Comparison of ENCODE assay signal across 10 cellular contexts in the genomic region with DNA sequence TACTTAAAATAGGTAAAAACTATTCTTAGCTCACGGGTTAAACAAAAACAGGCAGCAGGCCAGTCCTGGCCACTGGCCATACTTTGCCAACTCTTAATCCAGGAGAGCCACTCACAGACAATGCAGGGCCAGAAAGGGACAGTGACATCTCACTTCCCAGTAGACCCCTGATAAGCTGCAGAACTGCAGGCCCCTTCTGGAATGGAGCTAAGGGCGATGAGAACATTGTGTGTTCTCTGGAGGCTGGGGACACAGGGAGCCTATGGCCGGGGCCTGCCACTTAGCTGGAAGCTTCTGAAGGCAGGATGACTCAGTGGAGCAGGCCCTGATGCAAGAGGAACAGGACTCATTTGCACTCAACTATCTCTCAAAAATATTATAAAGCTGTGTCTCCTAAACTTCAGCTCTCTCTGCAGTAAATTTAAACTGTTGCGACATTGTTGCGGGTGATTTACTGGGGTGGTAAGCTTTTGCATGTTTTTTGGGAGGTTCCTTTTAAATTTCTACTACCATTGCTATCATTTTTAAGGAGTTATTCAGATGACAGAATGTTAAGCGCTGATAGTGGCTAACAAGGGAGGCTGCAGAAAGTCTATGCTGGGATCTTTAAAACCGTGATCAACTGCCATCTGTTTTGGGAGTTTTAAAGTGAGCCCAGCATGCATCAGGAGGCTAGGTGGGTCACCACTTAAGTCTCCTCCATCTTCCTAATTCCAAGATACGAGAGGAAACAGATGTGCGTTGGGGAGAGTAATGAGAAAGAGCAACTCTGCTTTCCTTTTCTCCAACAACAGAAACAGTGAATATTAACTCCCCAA. TPM values are rescaled to one million over a fixed set of nuclear protein-coding genes. Genes with fewer than 3 reads are reported as not detected.
A peak's percentile ranks its signal among the peaks of the same experiment; 100 is the strongest.
DNase-seq lines count a peak whose midpoint lies in the region; ATAC-seq, FAIRE-seq and TF ChIP-seq lines count a peak whose summit lies in the region.
"Had no signal": no experiment of that assay in that cellular context is flagged by ENCODE, and none has a peak within 500 bp of the region (broad histone marks: within the 10 kb centered on the region; RNA-seq: fewer than 3 reads in every experiment).

No MANE protein-coding gene starts in this region.

- peaks cover 32% of the 10 kb centered on the region for H3K4me1 ChIP-seq in IMR-90 (ENCODE audit: control insufficient read depth, insufficient read depth, low read length)
- peaks cover 2% of the 10 kb centered on the region for H3K4me1 ChIP-seq in HepG2 (ENCODE audit: insufficient read depth, low read length)
- peaks cover 14 to 37% of the 10 kb centered on the region in 2 donors for H3K4me1 ChIP-seq in thoracic aorta (ENCODE audit: control insufficient read depth in 1 of 2, low read depth in 2 of 2)

- H3K36me3 ChIP-seq in IMR-90 (ENCODE audit: control insufficient read depth, insufficient read depth, low read length), result no peaks in the 10 kb centered on the region
- H3K36me3 ChIP-seq in bronchial epithelial cell (ENCODE audit: control insufficient read depth, insufficient read depth, low read length), result no peaks in the 10 kb centered on the region
- no peaks in the 10 kb centered on the region for H3K36me3 ChIP-seq in HepG2 (replicated peaks in 1 of 2; ENCODE audit: control insufficient read depth in 1 of 2, insufficient read depth in 2 of 2, low read length in 2 of 2)
- H3K36me3 ChIP-seq in thoracic aorta, result no peaks in the 10 kb centered on the region

- H3K27me3 ChIP-seq in IMR-90 (ENCODE audit: control insufficient read depth, insufficient read depth, low read length), result no peaks in the 10 kb centered on the region
- H3K27me3 ChIP-seq in bronchial epithelial cell (ENCODE audit: control insufficient read depth, insufficient read depth, low read length), result no peaks in the 10 kb centered on the region
- H3K27me3 ChIP-seq in HepG2 (ENCODE audit: control insufficient read depth in 1 of 2, insufficient read depth in 2 of 2, low read length in 2 of 2), result peaks cover 0 to 16% of the 10 kb centered on the region in 2 experiments; a peak in 1 of 5 replicates
- H3K27me3 ChIP-seq in thoracic aorta (replicated peaks; ENCODE audit: insufficient read depth), result no peaks in the 10 kb centered on the region

- peak overlapping the region; percentile 96 for H2BK20ac ChIP-seq in IMR-90 (ENCODE audit: low read depth, low read length)

- WGBS in IMR-90 (ENCODE audit: extremely low coverage in 2 of 2, insufficient read length in 1 of 2), 2 experiments, result no CpG with 5 or more reads among the region's 9 CpGs
- 45% methylated on average over 7 of the region's 9 CpGs for WGBS in HepG2 (ENCODE audit: low lambda C conversion rate)

- TF ChIP-seq RAD21 in IMR-90 (IDR thresholded peaks at IDR 0.05; ENCODE audit: low read length) (no peak), HepG2 (CRISPR knock-in tag; IDR thresholded peaks at IDR 0.05) (no peak)

- peak overlapping the region; percentile 85 for H3K14ac ChIP-seq in IMR-90 (replicated peaks; ENCODE audit: low read depth, low read length)

- H3K9ac ChIP-seq in IMR-90 (ENCODE audit: low read depth, low read length), result peak overlapping the region; percentile 76
- no peak overlapping the region for H3K9ac ChIP-seq in HepG2 (ENCODE audit: insufficient read depth, low read depth, low read length)

- H4K91ac ChIP-seq in IMR-90 (ENCODE audit: insufficient read depth, low read depth, low read length), result peak overlapping the region; percentile 95

- FAIRE-seq in bronchial epithelial cell (lab: Jason Lieb, UNC), result no peak
- no peak for FAIRE-seq in HepG2 (lab: Jason Lieb, UNC)

- H3K18ac ChIP-seq in IMR-90 (ENCODE audit: low read depth, low read length), result peak overlapping the region; percentile 90

- H2BK120ac ChIP-seq in IMR-90 (ENCODE audit: low read depth, low read length), result peak overlapping the region; percentile 97

- no peak overlapping the region for H3K4me3 Mint-ChIP-seq in T-helper 2 cell treated with Interferon-gamma antibody and Interleukin-4, amounts not matched to agents 5 μg/mL and 100 μg/mL, for 36 hours
- H3K4me3 Mint-ChIP-seq: activated T-cell treated with anti-CD3 and anti-CD28 coated beads, Interleukin-2, amount 50 U/mL, for 4 hours; naive thymus-derived CD4-positive, alpha-beta T cell had no signal

- no peak overlapping the region for H3K27ac Mint-ChIP-seq in T-helper 2 cell treated with Interferon-gamma antibody and Interleukin-4, amounts not matched to agents 5 μg/mL and 100 μg/mL, for 36 hours

- peaks cover 3% of the 10 kb centered on the region; the same call in 1 of the 2 replicates for H4K20me1 ChIP-seq in IMR-90 (ENCODE audit: insufficient read depth, low read length)
- H4K20me1 ChIP-seq in HepG2 (ENCODE audit: insufficient read depth, low read length), result no peaks in the 10 kb centered on the region

- H2AFZ ChIP-seq in IMR-90 (replicated peaks; ENCODE audit: low read length, poor library complexity) (peak overlapping the region; percentile 85), HepG2 (ENCODE audit: low read length) (no peak overlapping the region)

- no peak for TF ChIP-seq CTCF in IMR-90 (conservative IDR thresholded peaks at IDR 0.05; ENCODE audit: low read depth, low read length)
- no peak for TF ChIP-seq CTCF in bronchial epithelial cell (IDR thresholded peaks at IDR 0.05; ENCODE audit: insufficient read depth, low read length, severe bottlenecking)
- TF ChIP-seq CTCF in HepG2 (CRISPR knock-in tag; IDR thresholded peaks at IDR 0.05), result no peak
- no peak for TF ChIP-seq CTCF in thoracic aorta (IDR thresholded peaks at IDR 0.05)

- POLR2A ChIA-PET in IMR-90 (lab: Charles Lee; ENCODE audit: unreplicated experiment), result interaction anchor here (0.6 kb wide), 1 partner anchor 8 kb away, joined by 4 read pairs; no protein-coding TSS in a partner anchor
- POLR2A ChIA-PET in HepG2 (lab: Yijun Ruan, JAX), result no interaction called here

- H3K9me3 ChIP-seq in IMR-90 (ENCODE audit: control insufficient read depth, insufficient read depth, low read length) (no peaks in the 10 kb centered on the region), HepG2 (ENCODE audit: low read length) (no peaks in the 10 kb centered on the region), thoracic aorta (no peaks in the 10 kb centered on the region)

- peaks cover 49% of the 10 kb centered on the region for H3K36me3 Mint-ChIP-seq in T-helper 2 cell treated with Interferon-gamma antibody and Interleukin-4, amounts not matched to agents 5 μg/mL and 100 μg/mL, for 36 hours (ENCODE audit: low read depth)

- peak; percentile 89 for DNase-seq in IMR-90
- peak; percentile 75 for DNase-seq in bronchial epithelial cell (ENCODE audit: low read depth)
- no peak for DNase-seq in HepG2 (ENCODE audit: low spot score)
- peak; percentile 38 for DNase-seq in thoracic aorta (ENCODE audit: low spot score)
- no peak for DNase-seq in T-helper 2 cell treated with Interferon-gamma antibody and Interleukin-4, amounts not matched to agents 5 μg/mL and 100 μg/mL, for 36 hours (ENCODE audit: low spot score)
- DNase-seq in mesenteric fat pad (ENCODE audit: low spot score), result no peak
- DNase-seq in stimulated activated CD8-positive, alpha-beta memory T cell treated with anti-CD3 and anti-CD28 coated beads, Interleukin-4, amount 100 ng/mL, for 48 hours, result no peak
- DNase-seq: activated T-cell treated with anti-CD3 and anti-CD28 coated beads, Interleukin-2, amount 50 U/mL, for 4 hours; naive thymus-derived CD4-positive, alpha-beta T cell had no signal

- H3K27ac ChIP-seq in IMR-90 (ENCODE audit: insufficient read depth, low read length) (peak overlapping the region; percentile 96), HepG2 (ENCODE audit: extremely low read length, insufficient read depth, low read length) (no peak overlapping the region), thoracic aorta (peak overlapping the region; percentile 77 to 87)

- H2BK5ac ChIP-seq in IMR-90 (ENCODE audit: low read depth, low read length, poor library complexity, severe bottlenecking), result peak overlapping the region; percentile 88

- peak overlapping the region; percentile 81 to 93 for H4K8ac ChIP-seq in IMR-90 (ENCODE audit: low read depth in 2 of 2, low read length in 2 of 2)

- H2AK5ac ChIP-seq in IMR-90 (ENCODE audit: low read depth, low read length), result peak overlapping the region; percentile 72; the same call in 1 of the 2 replicates

- no peaks in the 10 kb centered on the region for H3K79me2 ChIP-seq in HepG2 (ENCODE audit: insufficient read depth, low read length)

- no peaks in the 10 kb centered on the region for H3K27me3 Mint-ChIP-seq in T-helper 2 cell treated with Interferon-gamma antibody and Interleukin-4, amounts not matched to agents 5 μg/mL and 100 μg/mL, for 36 hours (ENCODE audit: low read depth)
- H3K27me3 Mint-ChIP-seq: naive thymus-derived CD4-positive, alpha-beta T cell had no signal

- CTCF ChIA-PET in IMR-90 (lab: Yijun Ruan, JAX) (interaction anchor here (0.6 to 1.9 kb wide), 2 partner anchors 17 to 208 kb away, joined by 3 to 9 read pairs; no protein-coding TSS in a partner anchor), HepG2 (lab: Yijun Ruan, JAX; ENCODE audit: low intra/inter-chr PET ratio, low total read pairs) (no interaction called here)

- H2BK15ac ChIP-seq in IMR-90 (ENCODE audit: low read depth, low read length), result peak overlapping the region; percentile 97; the same call in 2 of the 3 replicates

- peak overlapping the region; percentile 63 for H2AK9ac ChIP-seq in IMR-90 (replicated peaks; ENCODE audit: low read depth, low read length, poor library complexity)

- peak overlapping the region; percentile 92 for H3K4me2 ChIP-seq in IMR-90 (ENCODE audit: low read depth, low read length)
- H3K4me2 ChIP-seq in HepG2 (ENCODE audit: low read depth, low read length), result no peak overlapping the region

- peak overlapping the region; percentile 93 for H3K4ac ChIP-seq in IMR-90 (ENCODE audit: low read depth, low read length)

- H3K4me3 ChIP-seq in IMR-90 (ENCODE audit: insufficient read depth, low read depth, low read length) (peak overlapping the region; percentile 10; the same call in 1 of the 2 replicates), bronchial epithelial cell (ENCODE audit: low read depth, low read length) (no peak overlapping the region), HepG2 (replicated peaks in 1 of 3; ENCODE audit: insufficient read depth in 1 of 3, low read depth in 2 of 3, low read length in 3 of 3) (no peak overlapping the region), thoracic aorta (peak overlapping the region; percentile 10)

- BruUV-seq in IMR-90 (replicated peaks; lab: Mats Ljungman, UMichigan), result no TSS peak
- BruUV-seq in HepG2 (replicated peaks; lab: Mats Ljungman, UMichigan), result no TSS peak

- peaks cover 19% of the 10 kb centered on the region for H3K4me1 Mint-ChIP-seq in T-helper 2 cell treated with Interferon-gamma antibody and Interleukin-4, amounts not matched to agents 5 μg/mL and 100 μg/mL, for 36 hours (ENCODE audit: low read depth)

- H3K9me3 Mint-ChIP-seq in T-helper 2 cell treated with Interferon-gamma antibody and Interleukin-4, amounts not matched to agents 5 μg/mL and 100 μg/mL, for 36 hours, result no peaks in the 10 kb centered on the region
- H3K9me3 Mint-ChIP-seq: activated T-cell treated with anti-CD3 and anti-CD28 coated beads, Interleukin-2, amount 50 U/mL, for 4 hours; naive thymus-derived CD4-positive, alpha-beta T cell had no signal

- intact Hi-C loops in IMR-90 (cut with micrococcal nuclease) (loop anchor here (1.0 to 5.0 kb wide), 3 partner anchors 47 to 277 kb away; a partner anchor contains a TSS), HepG2 (cut with micrococcal nuclease; ENCODE audit: unreplicated experiment) (no loop called here)

- peaks cover 0 to 12% of the 10 kb centered on the region in 2 experiments; a peak in 2 of 4 replicates for H3K79me1 ChIP-seq in IMR-90 (ENCODE audit: low read depth in 1 of 2, low read length in 2 of 2)

- peak overlapping the region; percentile 92 for H3K56ac ChIP-seq in IMR-90 (ENCODE audit: extremely low read depth, insufficient read depth, low read length)

- no peak for TF ChIP-seq POLR2A in IMR-90 (IDR thresholded peaks at IDR 0.05; ENCODE audit: low read depth, low read length)
- no peak for TF ChIP-seq POLR2A in HepG2 (IDR thresholded peaks at IDR 0.05; ENCODE audit: insufficient read depth in 1 of 2, low read depth in 2 of 2, low read length in 2 of 2)

- dilution Hi-C loops in IMR-90 (cut with HindIII; ENCODE audit: low sequenced_read_pairs, unreplicated experiment), result no loop called here

- H4K5ac ChIP-seq in IMR-90 (ENCODE audit: low read depth, low read length), result peak overlapping the region; percentile 87

- in situ Hi-C loops in IMR-90 (cut with MboI; ENCODE audit: low sequenced_read_pairs), result no loop called here
- in situ Hi-C loops in HepG2 (cut with HindIII; ENCODE audit: extremely low pct_ligation_motif_present, low pct_unique_long_range_greater_than_20kb), result no loop called here

- peaks cover 24% of the 10 kb centered on the region for H3K9me1 ChIP-seq in IMR-90 (ENCODE audit: insufficient read depth, low read length)

- no peak for TF ChIP-seq EP300 in HepG2 (IDR thresholded peaks at IDR 0.05; ENCODE audit: low read depth in 2 of 2, low read length in 2 of 2)
- no peak for TF ChIP-seq EP300 in HepG2 (CRISPR knock-in tag; IDR thresholded peaks at IDR 0.05; ENCODE audit: borderline replicate concordance)

- peak overlapping the region; percentile 97 for H3K23ac ChIP-seq in IMR-90 (ENCODE audit: low read depth, low read length)

- ATAC-seq in IMR-90 (ENCODE audit: low read depth) (peak; percentile 74), HepG2 (no peak; the same call in 2 of the 3 replicates), thoracic aorta (ENCODE audit: insufficient number of reproducible peaks, low FRiP score, low read depth) (peak; percentile 68), HG02571 (IDR thresholded peaks at IDR 0.05; ENCODE audit: unreplicated experiment) (no peak)
- ATAC-seq: activated T-cell treated with anti-CD3 and anti-CD28 coated beads, Interleukin-2, amount 50 U/mL, for 4 hours; naive thymus-derived CD4-positive, alpha-beta T cell had no signal

RNA-seq across cellular contexts. Expression of a gene that starts 33.2 kb away (rescaled TPM):
- total RNA-seq in IMR-90 (2012; rRNA removed) (16.8 and 35.8 TPM in 2 replicates), bronchial epithelial cell (5.5 and 5.6 TPM in 2 replicates), HepG2 (2016; rRNA removed; fragmentation: Illumina TruSeq; extraction: Trizol) (11.8 and 13.9 TPM in 2 replicates), thoracic aorta (10 to 100 TPM; 13.7 to 19.1 TPM), mesenteric fat pad (31.6 TPM)
- polyA plus RNA-seq in IMR-90 (2012; rRNA removed) (6.5 and 6.9 TPM in 2 replicates), HepG2 (2011; rRNA removed) (2.8 and 3.2 TPM in 2 replicates)
- polyA plus RNA-seq in IMR-90 (2012; cell fraction: cytosol; rRNA removed), result 1.2 and 1.5 TPM in 2 replicates
- polyA plus RNA-seq in IMR-90 (2012; cell fraction: nucleus; rRNA removed; ENCODE audit: low replicate concordance), result 0.91 and 5.9 TPM in 2 replicates
- 19.6 and 22.7 TPM in 2 replicates for total RNA-seq in HepG2 (2016; cell fraction: cytosol; rRNA removed; fragmentation: Illumina TruSeq; extraction: Trizol; ENCODE audit: low read depth)
- 10.8 and 15.5 TPM in 2 replicates for total RNA-seq in HepG2 (2016; cell fraction: insoluble cytoplasmic fraction; rRNA removed; fragmentation: Illumina TruSeq; extraction: Trizol)
- total RNA-seq in HepG2 (2016; cell fraction: membrane; rRNA removed; fragmentation: Illumina TruSeq; extraction: Trizol), result 15.8 and 20.3 TPM in 2 replicates
- total RNA-seq in HepG2 (2016; cell fraction: nucleus; rRNA removed; fragmentation: Illumina TruSeq; extraction: Trizol), result 16.2 and 19.5 TPM in 2 replicates
- 1.6 and 2.2 TPM in 2 replicates for polyA plus RNA-seq in HepG2 (2011; cell fraction: cytosol; rRNA removed)
- 2.9 and 3.5 TPM in 2 replicates for polyA plus RNA-seq in HepG2 (2011; cell fraction: nucleus; rRNA removed)
- 2.6 and 4.0 TPM in 2 replicates for polyA plus RNA-seq in HepG2 (2012)
- polyA plus RNA-seq in HepG2 (2016; cell fraction: cytosol; fragmentation: Illumina TruSeq; extraction: Trizol; ENCODE audit: low read depth), result 4.6 and 4.7 TPM in 2 replicates
- 6.3 and 6.7 TPM in 2 replicates for polyA plus RNA-seq in HepG2 (2016; cell fraction: insoluble cytoplasmic fraction; fragmentation: Illumina TruSeq; extraction: Trizol; ENCODE audit: low read depth)
- 6.3 and 7.2 TPM in 2 replicates for polyA plus RNA-seq in HepG2 (2016; cell fraction: membrane; fragmentation: Illumina TruSeq; extraction: Trizol; ENCODE audit: low read depth)
- 6.7 and 8.5 TPM in 2 replicates for polyA plus RNA-seq in HepG2 (2016; cell fraction: nucleus; fragmentation: Illumina TruSeq; extraction: Trizol; ENCODE audit: insufficient read depth, low read depth)
- polyA minus RNA-seq in HepG2 (2011; rRNA and poly(A)+ RNA removed; ENCODE audit: low replicate concordance), result 1.8 and 3.2 TPM in 2 replicates
- 3.5 and 6.6 TPM in 2 replicates for polyA minus RNA-seq in HepG2 (2011; cell fraction: cytosol; rRNA and poly(A)+ RNA removed)
- 15.3 and 19.6 TPM in 2 replicates for polyA minus RNA-seq in HepG2 (2011; cell fraction: nucleus; rRNA and poly(A)+ RNA removed)

Comparison
In these comparisons a context has a peak if more than half of its experiments do, and no peak if none do; other contexts are left out.
1. ATAC-seq: peak in IMR-90 (single experiment) and thoracic aorta (single experiment); none in HepG2 (single experiment) and HG02571 (single experiment).
2. DNase-seq: peak in IMR-90 (single experiment), bronchial epithelial cell (single experiment) and thoracic aorta (single experiment); none in HepG2 (single experiment), T-helper 2 cell treated with Interferon-gamma antibody and Interleukin-4, amounts not matched to agents 5 μg/mL and 100 μg/mL, for 36 hours (single experiment), mesenteric fat pad (single experiment) and stimulated activated CD8-positive, alpha-beta memory T cell treated with anti-CD3 and anti-CD28 coated beads, Interleukin-4, amount 100 ng/mL, for 48 hours (single experiment).
3. H3K4me3 ChIP-seq: peak in IMR-90 (single experiment) and thoracic aorta (single experiment); none in bronchial epithelial cell (single experiment) and HepG2 (0 of 3).